ENCODE assay signal across 11 cellular contexts in the genomic region with DNA sequence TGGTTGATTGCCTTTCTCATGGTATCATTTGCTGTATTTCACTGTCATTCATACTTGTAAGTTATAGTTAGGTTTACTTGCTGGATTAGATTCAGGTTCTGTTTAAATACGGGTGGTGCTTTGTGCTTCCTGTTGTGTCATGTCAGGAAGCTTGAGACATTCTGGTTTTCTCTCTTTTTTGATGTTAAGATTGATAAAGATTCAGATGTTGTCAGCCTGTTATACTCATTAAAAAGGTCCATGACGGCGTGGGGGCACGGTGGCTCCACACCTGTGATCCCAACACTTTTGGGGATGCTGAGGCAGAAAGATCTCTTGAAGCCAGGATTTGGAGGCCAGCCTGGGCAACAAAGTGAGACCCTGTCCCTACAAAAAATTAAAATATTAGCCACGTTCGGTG. TPM values are rescaled to one million over a fixed set of nuclear protein-coding genes. Genes with fewer than 3 reads are reported as not detected.
DNase-seq lines count a peak whose midpoint lies in the region; ATAC-seq and TF ChIP-seq lines count a peak whose summit lies in the region.
"Had no signal": no experiment of that assay in that cellular context is flagged by ENCODE, and none has a peak within 500 bp of the region (broad histone marks: within the 10 kb centered on the region; RNA-seq: fewer than 3 reads in every experiment).

No MANE protein-coding gene starts in this region.

- H3K4me3 ChIP-seq in Jurkat, Clone E6-1 (ENCODE audit: low read length) = peak overlapping the region; percentile 0; the same call in 1 of the 2 replicates
- peak overlapping the region in 1 of 8 donors; percentile 4 for H3K4me3 ChIP-seq in spleen
- H3K4me3 ChIP-seq in right lobe of liver = no peak overlapping the region

- H3K27ac ChIP-seq in spleen (peak overlapping the region; percentile 28 to 80 (median 57)), right lobe of liver (no peak overlapping the region)

- H3K27ac Mint-ChIP-seq in WTC11 = peak overlapping the region; percentile 18; the same call in 1 of the 2 replicates

- in situ Hi-C loops in GM13976 (cut with MboI; ENCODE audit: low sequenced_read_pairs, unreplicated experiment) = no loop called here

- no peak for TF ChIP-seq POLR2A in spleen (IDR thresholded peaks at IDR 0.05)
- no peak for TF ChIP-seq POLR2A in right lobe of liver (IDR thresholded peaks at IDR 0.05)

- TF ChIP-seq CTCF in WTC11 (IDR thresholded peaks at IDR 0.05) (no peak), spleen (IDR thresholded peaks at IDR 0.05 in 8 of 11, conservative IDR thresholded peaks at IDR 0.05 in 3 of 11) (no peak), GM13976 (IDR thresholded peaks at IDR 0.05; ENCODE audit: borderline replicate concordance, control extremely low read depth, extremely low read depth, insufficient read depth, missing control alignments) (no peak), right lobe of liver (IDR thresholded peaks at IDR 0.05) (no peak)

- H3K9me3 ChIP-seq in spleen (no peaks in the 10 kb centered on the region), right lobe of liver (no peaks in the 10 kb centered on the region)

- POLR2A ChIA-PET in WTC11 (lab: Charles Lee) = no interaction called here

- H3K36me3 ChIP-seq in spleen (peaks cover 0 to 60% (median 20%) of the 10 kb centered on the region in 6 donors), right lobe of liver (peaks cover 0 to 17% (median 0%) of the 10 kb centered on the region in 4 donors)

- H3K9me3 Mint-ChIP-seq in WTC11 = no peaks in the 10 kb centered on the region

- WGBS in spleen, 5 donors = 36 to 77% (median 55%) methylated on average over 6 of the region's 6 CpGs
- 61% methylated on average over 6 of the region's 6 CpGs for WGBS in right lobe of liver (ENCODE audit: insufficient coverage, low coverage, low lambda C conversion rate, missing lambda C conversion rate)

- H3K36me3 Mint-ChIP-seq in WTC11 = peaks cover 41% of the 10 kb centered on the region

- peak; percentile 84 for DNase-seq in Jurkat, Clone E6-1 (ENCODE audit: low read depth, low spot score)
- no peak for DNase-seq in WTC11 (ENCODE audit: low spot score)
- peak; percentile 65 for DNase-seq in central memory CD4-positive, alpha-beta T cell
- no peak for DNase-seq in spleen
- DNase-seq in CD1c-positive myeloid dendritic cell (ENCODE audit: extremely low spot score) = no peak
- no peak for DNase-seq in GM13976 (ENCODE audit: low spot score)
- DNase-seq in right lobe of liver = no peak
- no peak for DNase-seq in hepatic stellate cell (ENCODE audit: low spot score)
- DNase-seq: KG1 had no signal

- ATAC-seq in WTC11 (no peak), right lobe of liver (no peak)
- ATAC-seq: HCT116, sciatic nerve had no signal

- no peaks in the 10 kb centered on the region; the same call in 1 of the 2 replicates for H3K4me1 Mint-ChIP-seq in WTC11

- H3K27me3 ChIP-seq in spleen (replicated peaks in 1 of 7) (no peaks in the 10 kb centered on the region), right lobe of liver (no peaks in the 10 kb centered on the region)

- no peak overlapping the region for H3K4me3 Mint-ChIP-seq in WTC11

- no peaks in the 10 kb centered on the region for H3K27me3 Mint-ChIP-seq in WTC11 (ENCODE audit: low read depth)

- intact Hi-C loops in spleen (cut with DNase I; ENCODE audit: low total_unique reads) = loop anchor here (10.0 kb wide), 1 partner anchor 298 kb away; no protein-coding TSS in a partner anchor
- intact Hi-C loops in right lobe of liver (cut with DNase I) = no loop called here

- CTCF ChIA-PET in WTC11 (lab: Charles Lee) = no interaction called here

- H3K4me1 ChIP-seq in spleen (peaks cover 0 to 48% (median 28%) of the 10 kb centered on the region in 6 donors), right lobe of liver (no peaks in the 10 kb centered on the region)

TF ChIP-seq in WTC11, 78 proteins besides CTCF, POLR2A, EP300 and RAD21 (continues in another document):
- TF ChIP-seq E2F4 (CRISPR knock-in tag; IDR thresholded peaks at IDR 0.05; ENCODE audit: borderline replicate concordance, low read depth) (no peak), TP53 (CRISPR knock-in tag; IDR thresholded peaks at IDR 0.05) (no peak), NR1H2 (CRISPR knock-in tag; IDR thresholded peaks at IDR 0.05) (no peak), NFE2L1 (CRISPR knock-in tag; IDR thresholded peaks at IDR 0.05) (no peak), ZNF671 (CRISPR knock-in tag; IDR thresholded peaks at IDR 0.05) (no peak), PRRX2 (CRISPR knock-in tag; IDR thresholded peaks at IDR 0.05) (no peak), IRF1 (CRISPR knock-in tag; IDR thresholded peaks at IDR 0.05) (no peak), ATF6 (CRISPR knock-in tag; IDR thresholded peaks at IDR 0.05) (no peak), ZNF263 (CRISPR knock-in tag; IDR thresholded peaks at IDR 0.05; ENCODE audit: low read depth) (no peak)
- TF ChIP-seq, protein P1, sequence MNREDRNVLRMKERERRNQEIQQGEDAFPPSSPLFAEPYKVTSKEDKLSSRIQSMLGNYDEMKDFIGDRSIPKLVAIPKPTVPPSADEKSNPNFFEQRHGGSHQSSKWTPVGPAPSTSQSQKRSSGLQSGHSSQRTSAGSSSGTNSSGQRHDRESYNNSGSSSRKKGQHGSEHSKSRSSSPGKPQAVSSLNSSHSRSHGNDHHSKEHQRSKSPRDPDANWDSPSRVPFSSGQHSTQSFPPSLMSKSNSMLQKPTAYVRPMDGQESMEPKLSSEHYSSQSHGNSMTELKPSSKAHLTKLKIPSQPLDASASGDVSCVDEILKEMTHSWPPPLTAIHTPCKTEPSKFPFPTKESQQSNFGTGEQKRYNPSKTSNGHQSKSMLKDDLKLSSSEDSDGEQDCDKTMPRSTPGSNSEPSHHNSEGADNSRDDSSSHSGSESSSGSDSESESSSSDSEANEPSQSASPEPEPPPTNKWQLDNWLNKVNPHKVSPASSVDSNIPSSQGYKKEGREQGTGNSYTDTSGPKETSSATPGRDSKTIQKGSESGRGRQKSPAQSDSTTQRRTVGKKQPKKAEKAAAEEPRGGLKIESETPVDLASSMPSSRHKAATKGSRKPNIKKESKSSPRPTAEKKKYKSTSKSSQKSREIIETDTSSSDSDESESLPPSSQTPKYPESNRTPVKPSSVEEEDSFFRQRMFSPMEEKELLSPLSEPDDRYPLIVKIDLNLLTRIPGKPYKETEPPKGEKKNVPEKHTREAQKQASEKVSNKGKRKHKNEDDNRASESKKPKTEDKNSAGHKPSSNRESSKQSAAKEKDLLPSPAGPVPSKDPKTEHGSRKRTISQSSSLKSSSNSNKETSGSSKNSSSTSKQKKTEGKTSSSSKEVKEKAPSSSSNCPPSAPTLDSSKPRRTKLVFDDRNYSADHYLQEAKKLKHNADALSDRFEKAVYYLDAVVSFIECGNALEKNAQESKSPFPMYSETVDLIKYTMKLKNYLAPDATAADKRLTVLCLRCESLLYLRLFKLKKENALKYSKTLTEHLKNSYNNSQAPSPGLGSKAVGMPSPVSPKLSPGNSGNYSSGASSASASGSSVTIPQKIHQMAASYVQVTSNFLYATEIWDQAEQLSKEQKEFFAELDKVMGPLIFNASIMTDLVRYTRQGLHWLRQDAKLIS (CRISPR knock-in tag; IDR thresholded peaks at IDR 0.05; ENCODE audit: borderline replicate concordance) = no peak
- TF ChIP-seq, protein P2, sequence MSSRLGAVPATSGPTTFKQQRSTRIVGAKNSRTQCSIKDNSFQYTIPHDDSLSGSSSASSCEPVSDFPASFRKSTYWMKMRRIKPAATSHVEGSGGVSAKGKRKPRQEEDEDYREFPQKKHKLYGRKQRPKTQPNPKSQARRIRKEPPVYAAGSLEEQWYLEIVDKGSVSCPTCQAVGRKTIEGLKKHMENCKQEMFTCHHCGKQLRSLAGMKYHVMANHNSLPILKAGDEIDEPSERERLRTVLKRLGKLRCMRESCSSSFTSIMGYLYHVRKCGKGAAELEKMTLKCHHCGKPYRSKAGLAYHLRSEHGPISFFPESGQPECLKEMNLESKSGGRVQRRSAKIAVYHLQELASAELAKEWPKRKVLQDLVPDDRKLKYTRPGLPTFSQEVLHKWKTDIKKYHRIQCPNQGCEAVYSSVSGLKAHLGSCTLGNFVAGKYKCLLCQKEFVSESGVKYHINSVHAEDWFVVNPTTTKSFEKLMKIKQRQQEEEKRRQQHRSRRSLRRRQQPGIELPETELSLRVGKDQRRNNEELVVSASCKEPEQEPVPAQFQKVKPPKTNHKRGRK (CRISPR knock-in tag; IDR thresholded peaks at IDR 0.05; ENCODE audit: borderline replicate concordance) = no peak

RNA-seq across cellular contexts. Expression of gene NAA16, which starts 45.7 kb away (rescaled TPM):
- polyA plus RNA-seq in Jurkat, Clone E6-1 (2012; ENCODE audit: insufficient read depth, insufficient read length) = 22.6 TPM
- total RNA-seq in WTC11 (2021) (30.5 to 32.5 TPM (median 32.4 TPM) in 3 replicates), spleen (10 to 100 TPM; 22.9 to 45.3 (median 27.7) TPM), right lobe of liver (1 to 10 TPM; 5.0 to 9.9 (median 7.6) TPM)
- 10 to 100 TPM in 2 of 3 donors, 1 to 10 TPM in 1; 8.1 to 10.2 (median 10.1) TPM for polyA plus RNA-seq in spleen

Comparison
In these comparisons a context has a peak if more than half of its experiments do, and no peak if none do; other contexts are left out.
1. DNase-seq: peak in Jurkat, Clone E6-1 (single experiment) and central memory CD4-positive, alpha-beta T cell (single experiment); none in WTC11 (single experiment), spleen (single experiment), CD1c-positive myeloid dendritic cell (single experiment), GM13976 (single experiment), right lobe of liver (0 of 3) and hepatic stellate cell (single experiment).
2. H3K27ac ChIP-seq: peak in spleen (8 of 8); none in right lobe of liver (0 of 3).